Comparison of ENCODE assay signal across 8 cellular contexts in the genomic region with DNA sequence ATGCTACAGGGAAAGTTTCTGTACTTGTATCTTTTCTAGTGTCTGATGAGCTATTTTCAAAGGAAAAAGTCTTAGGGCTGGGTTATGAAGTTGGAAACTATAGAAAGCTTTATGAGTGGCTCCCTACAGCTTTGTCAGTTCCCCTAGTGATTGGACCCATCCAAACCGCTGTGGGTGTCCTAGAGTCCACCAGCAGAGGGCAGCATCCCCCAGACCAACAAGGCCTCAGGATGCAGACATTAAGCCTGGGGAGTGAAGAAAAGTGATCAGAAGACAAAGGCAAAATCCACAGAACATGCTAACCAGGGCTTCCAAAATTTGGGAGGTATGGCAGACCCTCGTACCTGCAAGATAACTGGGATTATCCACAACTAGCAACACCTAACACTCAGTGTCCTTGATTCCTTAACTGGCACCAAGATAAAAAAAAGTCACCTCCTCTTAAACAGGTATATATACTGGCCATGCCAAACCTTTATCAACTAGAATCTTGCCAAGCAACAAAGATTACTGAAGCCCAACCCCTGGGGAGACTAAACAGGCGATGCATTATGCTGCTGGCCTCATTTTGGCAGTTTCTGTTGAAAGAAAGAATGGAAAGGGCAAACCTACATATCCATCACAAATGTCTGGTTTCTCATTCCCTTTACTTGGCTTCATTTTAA.
A peak's percentile ranks its signal among the peaks of the same experiment; 100 is the strongest.
DNase-seq lines count a peak whose midpoint lies in the region; ATAC-seq and TF ChIP-seq lines count a peak whose summit lies in the region.

No MANE protein-coding gene starts in this region.

- intact Hi-C loops in left ventricle myocardium superior (cut with micrococcal nuclease), result loop anchor here (2.0 kb wide), 1 partner anchor 93 kb away; no protein-coding TSS in a partner anchor

- peak; percentile 56 for DNase-seq in SIG-M5 treated with dmso at 0.1 percent for 504 hours (lab: John Stamatoyannopoulos, UW; ENCODE audit: unreplicated experiment)
- DNase-seq in SIG-M5 (lab: John Stamatoyannopoulos, UW), result no peak
- DNase-seq in MV-4-11 (lab: John Stamatoyannopoulos, UW), result peak; percentile 49
- peak; percentile 32 to 73 (median 62) for DNase-seq in T-cell
- peak; percentile 65 for DNase-seq in amniotic epithelial cell (ENCODE audit: low read depth)
- peak; percentile 85 for DNase-seq in left ventricle myocardium superior
- DNase-seq in retinal pigment epithelial cell (ENCODE audit: low read depth), result no peak
- no peak for DNase-seq in GOT3 (lab: John Stamatoyannopoulos, UW)

- no peaks in the 10 kb centered on the region for H3K9me3 Mint-ChIP-seq in T-cell

- H3K4me3 Mint-ChIP-seq in T-cell, result no peak overlapping the region

- POLR2A ChIA-PET in T-cell (lab: Charles Lee), result no interaction called here

- no peaks in the 10 kb centered on the region for H3K4me1 Mint-ChIP-seq in T-cell

- peak; percentile 61 to 76 (median 66) for ATAC-seq in T-cell (replicated peaks in 1 of 4)
- peak; percentile 91 for ATAC-seq in left ventricle myocardium superior

- no peaks in the 10 kb centered on the region for H3K36me3 Mint-ChIP-seq in T-cell

- CTCF ChIA-PET in T-cell (lab: Charles Lee), result interaction anchor here (0.6 to 1.4 kb wide), 7 partner anchors 9 to 140 kb away, joined by 3 to 12 read pairs (median 4); no protein-coding TSS in a partner anchor

- H3K4me3 ChIP-seq in retinal pigment epithelial cell (ENCODE audit: low read length), result no peak overlapping the region

- H3K27ac Mint-ChIP-seq in T-cell, result no peak overlapping the region

- TF ChIP-seq CTCF in retinal pigment epithelial cell (conservative IDR thresholded peaks at IDR 0.05; ENCODE audit: low read depth, low read length), result peak; percentile 95

- H3K27me3 Mint-ChIP-seq in T-cell, result peaks cover 5 to 7% of the 10 kb centered on the region in 2 donors

Comparison
In these comparisons a context has a peak if more than half of its experiments do, and no peak if none do; other contexts are left out.
1. DNase-seq: peak in SIG-M5 treated with dmso at 0.1 percent for 504 hours (single experiment), MV-4-11 (single experiment), T-cell (34 of 34), amniotic epithelial cell (single experiment) and left ventricle myocardium superior (single experiment); none in SIG-M5 (single experiment), retinal pigment epithelial cell (single experiment) and GOT3 (single experiment).